29 cellular contexts compared by ENCODE assay signal in the genomic region with DNA sequence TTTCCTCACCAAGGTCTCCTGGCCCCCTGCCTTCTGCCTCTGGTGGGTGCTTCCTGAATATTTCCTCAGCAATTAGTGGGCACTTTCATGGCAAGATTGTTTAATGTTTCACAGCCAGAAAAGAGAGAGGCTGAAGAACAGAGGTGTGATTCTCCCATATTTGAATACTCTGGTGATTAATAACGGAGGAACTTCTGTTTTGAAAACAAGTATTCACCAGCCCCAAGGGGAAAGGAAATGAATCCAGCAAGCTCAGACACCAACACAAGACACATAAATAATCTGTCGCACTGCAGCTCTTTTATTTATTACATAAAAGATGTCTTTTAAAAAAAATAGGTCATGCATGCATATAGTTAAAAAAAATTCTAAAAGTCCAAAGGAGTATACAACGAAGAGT. TPM values are rescaled to one million over a fixed set of nuclear protein-coding genes. Genes with fewer than 3 reads are reported as not detected.
DNase-seq lines count a peak whose midpoint lies in the region; ATAC-seq and TF ChIP-seq lines count a peak whose summit lies in the region.
"Had no signal": no experiment of that assay in that cellular context is flagged by ENCODE, and none has a peak within 500 bp of the region (broad histone marks: within the 10 kb centered on the region; RNA-seq: fewer than 3 reads in every experiment).

No MANE protein-coding gene starts in this region.

- H3K4me3 ChIP-seq in epithelial cell of esophagus (ENCODE audit: low read length) (no peak overlapping the region), gastroesophageal sphincter (no peak overlapping the region), upper lobe of right lung (no peak overlapping the region), vagina (no peak overlapping the region)
- H3K4me3 ChIP-seq: A549; BLaER1 treated with 17β-estradiol and CSF1 and Interleukin-3, amounts not matched to agents 10 nM and 100 nM; GM23338; HAP-1; SJCRH30 had no signal

- intact Hi-C loops in upper lobe of right lung (cut with DNase I): no loop called here
- intact Hi-C loops in vagina (cut with DNase I): no loop called here

- 24 to 70% methylated on average over 3 of the region's 3 CpGs for WGBS in gastroesophageal sphincter (ENCODE audit: low coverage in 1 of 2), 2 donors

- TF ChIP-seq POLR2A in gastroesophageal sphincter (IDR thresholded peaks at IDR 0.05) (no peak), GM18505 (IDR thresholded peaks at IDR 0.05; ENCODE audit: borderline replicate concordance, extremely low read depth, insufficient read depth, insufficient read length) (no peak), vagina (IDR thresholded peaks at IDR 0.05) (no peak)

- H3K27ac ChIP-seq in gastroesophageal sphincter (peak overlapping the region in 3 of 4 donors; percentile 70 to 87 (median 85)), upper lobe of right lung (no peak overlapping the region), vagina (no peak overlapping the region)
- H3K27ac ChIP-seq: A549; BLaER1 treated with 17β-estradiol and CSF1 and Interleukin-3, amounts not matched to agents 10 nM and 100 nM; HL-60; SJCRH30 had no signal

- H3K9me3 ChIP-seq in gastroesophageal sphincter (no peaks in the 10 kb centered on the region), upper lobe of right lung (no peaks in the 10 kb centered on the region), vagina (no peaks in the 10 kb centered on the region)
- H3K9me3 ChIP-seq: A549; BLaER1 treated with 17β-estradiol and CSF1 and Interleukin-3, amounts not matched to agents 10 nM and 100 nM; HAP-1; SJCRH30 had no signal

- no peak for TF ChIP-seq EP300 in gastroesophageal sphincter (IDR thresholded peaks at IDR 0.05)

- peak; percentile 10 for DNase-seq in RPMI7951 (ENCODE audit: low read depth)
- DNase-seq in epithelial cell of esophagus (ENCODE audit: low read depth): peak; percentile 64
- peak; percentile 31 for DNase-seq in renal cortical epithelial cell (ENCODE audit: low read depth)
- DNase-seq in upper lobe of right lung: no peak
- DNase-seq in vagina (ENCODE audit: extremely low spot score in 2 of 2): no peak
- DNase-seq: AML-193; CD4-positive, alpha-beta T cell; COR-L47; DMS53; HFFc6; Karpas-422; NCI-H1105; NCI-H1436 treated with DMSO at 0.1 percent for 48 hours; NCI-H187 treated with DMSO at 0.1 percent for 48 hours; NCI-H2171 treated with DMSO at 0.1 percent for 48 hours; NCI-H345; NCI-H510A treated with DMSO at 0.1 percent for 48 hours; PC-3; SJCRH30 had no signal

- ATAC-seq in gastroesophageal sphincter (no peak), upper lobe of right lung (no peak), GM18505 (IDR thresholded peaks at IDR 0.05; ENCODE audit: unreplicated experiment) (no peak)
- ATAC-seq: A549, HepG2, PC-3, Right ventricle myocardium inferior, SK-N-SH treated with all-trans-retinoic acid at 6 μM for 48 hours had no signal

- H3K36me3 ChIP-seq in gastroesophageal sphincter (peaks cover 0 to 3% of the 10 kb centered on the region in 2 donors), upper lobe of right lung (no peaks in the 10 kb centered on the region), vagina (no peaks in the 10 kb centered on the region)
- H3K36me3 ChIP-seq: BLaER1 treated with 17β-estradiol and CSF1 and Interleukin-3, amounts not matched to agents 10 nM and 100 nM; HAP-1; SJCRH30 had no signal

- H3K4me1 ChIP-seq in gastroesophageal sphincter (peaks cover 8 to 54% (median 11%) of the 10 kb centered on the region in 3 donors), upper lobe of right lung (no peaks in the 10 kb centered on the region), vagina (no peaks in the 10 kb centered on the region)
- H3K4me1 ChIP-seq: A549, SJCRH30 had no signal

- H3K27me3 ChIP-seq in gastroesophageal sphincter (no peaks in the 10 kb centered on the region), upper lobe of right lung (no peaks in the 10 kb centered on the region), vagina (no peaks in the 10 kb centered on the region)
- H3K27me3 ChIP-seq: BLaER1 treated with 17β-estradiol and CSF1 and Interleukin-3, amounts not matched to agents 10 nM and 100 nM had no signal

- no peak for TF ChIP-seq CTCF in epithelial cell of esophagus (IDR thresholded peaks at IDR 0.05; ENCODE audit: insufficient read depth, low read depth, low read length, missing control alignments)
- no peak for TF ChIP-seq CTCF in gastroesophageal sphincter (IDR thresholded peaks at IDR 0.05)
- no peak for TF ChIP-seq CTCF in upper lobe of right lung (IDR thresholded peaks at IDR 0.05)
- no peak for TF ChIP-seq CTCF in vagina (IDR thresholded peaks at IDR 0.05)

RNA-seq across cellular contexts. Expression of a gene that starts 57.7 kb away (rescaled TPM):
- total RNA-seq in RPMI7951 (2014; rRNA removed; shearing (Covaris generic)): 110 and 159 TPM in 2 replicates
- 10 to 100 TPM; 21.7 to 36.4 (median 30.6) TPM for total RNA-seq in gastroesophageal sphincter
- 32.0 and 51.7 TPM in 2 replicates for total RNA-seq in renal cortical epithelial cell
- 16.7 TPM for total RNA-seq in upper lobe of right lung
- 11.0 TPM for total RNA-seq in vagina

Comparison
In these comparisons a context has a peak if more than half of its experiments do, and no peak if none do; other contexts are left out.
1. DNase-seq: peak in RPMI7951 (single experiment), epithelial cell of esophagus (single experiment) and renal cortical epithelial cell (single experiment); none in upper lobe of right lung (single experiment) and vagina (0 of 2).
2. H3K27ac ChIP-seq: peak in gastroesophageal sphincter (3 of 4); none in upper lobe of right lung (single experiment) and vagina (single experiment).